In genomic region chr17:83125515-83126274, GRCh38 we compare ENCODE assay signal across 11 cellular contexts. TPM values are rescaled to one million over a fixed set of nuclear protein-coding genes. Genes with fewer than 3 reads are reported as not detected.
DNase-seq lines count a peak whose midpoint lies in the region; ATAC-seq, FAIRE-seq and TF ChIP-seq lines count a peak whose summit lies in the region.
"Had no signal": no experiment of that assay in that cellular context is flagged by ENCODE, and none has a peak within 500 bp of the region (broad histone marks: within the 10 kb centered on the region; RNA-seq: fewer than 3 reads in every experiment).

No MANE protein-coding gene starts in this region.

- H3K27me3 ChIP-seq in astrocyte (ENCODE audit: insufficient read depth, low read length): peaks cover 16% of the 10 kb centered on the region
- H3K27me3 ChIP-seq: MG63 had no signal

- no peaks in the 10 kb centered on the region for H3K4me1 ChIP-seq in astrocyte (ENCODE audit: insufficient read depth, low read length)

- H3K4me2 ChIP-seq in astrocyte (ENCODE audit: low read length): no peak overlapping the region
- H3K4me2 ChIP-seq: smooth muscle cell had no signal

- no peak overlapping the region for H2AFZ ChIP-seq in astrocyte (ENCODE audit: low read depth, low read length)

- H3K9me3 Mint-ChIP-seq in astrocyte (ENCODE audit: unreplicated experiment): peaks cover 8% of the 10 kb centered on the region
- H3K9me3 Mint-ChIP-seq in naive thymus-derived CD8-positive, alpha-beta T cell: no peaks in the 10 kb centered on the region
- H3K9me3 Mint-ChIP-seq: type B pancreatic cell had no signal

- H3K27ac Mint-ChIP-seq in astrocyte (ENCODE audit: unreplicated experiment): peak overlapping the region; percentile 58
- peak overlapping the region in 9 of 10 donors; percentile 20 to 95 (median 91) for H3K27ac Mint-ChIP-seq in naive thymus-derived CD8-positive, alpha-beta T cell
- H3K27ac Mint-ChIP-seq: type B pancreatic cell had no signal

- ATAC-seq in naive thymus-derived CD8-positive, alpha-beta T cell: peak; percentile 75 to 84
- ATAC-seq in GM19452 (IDR thresholded peaks at IDR 0.05; ENCODE audit: unreplicated experiment) (no peak), HG03469 (IDR thresholded peaks at IDR 0.05; ENCODE audit: unreplicated experiment) (no peak)

- DNase-seq in CD1c-positive myeloid dendritic cell (ENCODE audit: extremely low spot score) (peak; percentile 96), Kasumi-1 (lab: John Stamatoyannopoulos, UW) (peak; percentile 74 to 78), astrocyte (ENCODE audit: low read depth) (no peak), OCI-M1 (lab: John Stamatoyannopoulos, UW) (no peak), NCI-H2107 treated with DMSO at 0.1 percent for 48 hours (lab: John Stamatoyannopoulos, UW; ENCODE audit: unreplicated experiment) (no peak)
- peak in 7 of 10 donors; percentile 21 to 66 (median 56) for DNase-seq in naive thymus-derived CD8-positive, alpha-beta T cell
- DNase-seq: MG63 had no signal

- H4K20me1 ChIP-seq in astrocyte (ENCODE audit: insufficient read depth, low read length): no peaks in the 10 kb centered on the region

- peaks cover 55% of the 10 kb centered on the region for H3K27me3 Mint-ChIP-seq in astrocyte (ENCODE audit: low read depth, unreplicated experiment)
- peaks cover 13 to 51% (median 30%) of the 10 kb centered on the region in 5 donors for H3K27me3 Mint-ChIP-seq in naive thymus-derived CD8-positive, alpha-beta T cell

- H3K4me3 ChIP-seq in astrocyte (ENCODE audit: insufficient read depth, low read depth, low read length): no peak overlapping the region
- H3K4me3 ChIP-seq: MG63, smooth muscle cell had no signal

- H3K79me2 ChIP-seq in astrocyte (ENCODE audit: insufficient read depth, low read length): no peaks in the 10 kb centered on the region

- no peaks in the 10 kb centered on the region for H3K4me1 Mint-ChIP-seq in astrocyte (ENCODE audit: low read depth, unreplicated experiment)
- peaks cover 7 to 32% (median 20%) of the 10 kb centered on the region in 4 donors for H3K4me1 Mint-ChIP-seq in naive thymus-derived CD8-positive, alpha-beta T cell

- FAIRE-seq in astrocyte (lab: Jason Lieb, UNC): no peak

- peaks cover 4% of the 10 kb centered on the region for H3K36me3 Mint-ChIP-seq in astrocyte (ENCODE audit: low read depth, unreplicated experiment)
- H3K36me3 Mint-ChIP-seq in naive thymus-derived CD8-positive, alpha-beta T cell: peaks cover 0 to 3% (median 0%) of the 10 kb centered on the region in 3 donors
- H3K36me3 Mint-ChIP-seq: type B pancreatic cell had no signal

- H3K9ac ChIP-seq in astrocyte (ENCODE audit: low read length): no peak overlapping the region

- no peaks in the 10 kb centered on the region for H3K36me3 ChIP-seq in astrocyte (ENCODE audit: insufficient read depth, low read length)
- H3K36me3 ChIP-seq: MG63 had no signal

- no peak overlapping the region for H3K27ac ChIP-seq in astrocyte (ENCODE audit: low read depth, low read length)

- POLR2A ChIA-PET in naive thymus-derived CD8-positive, alpha-beta T cell (lab: Charles Lee): interaction anchor here (1.0 kb wide), 1 partner anchor 77 kb away, joined by 3 read pairs; no protein-coding TSS in a partner anchor

- H3K9me3 ChIP-seq in astrocyte (ENCODE audit: insufficient read depth, low read depth, low read length): no peaks in the 10 kb centered on the region
- H3K9me3 ChIP-seq: MG63 had no signal

- H3K4me3 Mint-ChIP-seq in astrocyte (ENCODE audit: unreplicated experiment): no peak overlapping the region
- H3K4me3 Mint-ChIP-seq in naive thymus-derived CD8-positive, alpha-beta T cell: peak overlapping the region; percentile 19 to 78 (median 59)
- H3K4me3 Mint-ChIP-seq: type B pancreatic cell had no signal

- TF ChIP-seq CTCF in astrocyte (IDR thresholded peaks at IDR 0.05; ENCODE audit: insufficient read depth, low read depth, low read length): no peak

RNA-seq across cellular contexts. Expression of gene METRNL, which starts 46.3 kb away (rescaled TPM):
- 28.3 and 36.7 TPM in 2 replicates for total RNA-seq in astrocyte
- total RNA-seq in naive thymus-derived CD8-positive, alpha-beta T cell: 1 to 10 TPM; 4.1 to 4.6 TPM
- 1 to 10 TPM in 2 of 3 donors, under 1 TPM in 1; 0.42 to 4.8 (median 1.3) TPM for polyA plus RNA-seq in naive thymus-derived CD8-positive, alpha-beta T cell

Comparison
In these comparisons a context has a peak if more than half of its experiments do, and no peak if none do; other contexts are left out.
1. DNase-seq: peak in CD1c-positive myeloid dendritic cell (single experiment), Kasumi-1 (2 of 2) and naive thymus-derived CD8-positive, alpha-beta T cell (7 of 10); none in astrocyte (single experiment), OCI-M1 (single experiment) and NCI-H2107 treated with DMSO at 0.1 percent for 48 hours (single experiment).
2. ATAC-seq: peak in naive thymus-derived CD8-positive, alpha-beta T cell (2 of 2); none in GM19452 (single experiment) and HG03469 (single experiment).